ENCODE assay signal across 1 cellular context in genomic region chr16:71289732-71290062, GRCh38.
TF ChIP-seq lines count a peak whose summit lies in the region.

No MANE protein-coding gene starts in this region.

TF ChIP-seq in HepG2, 621 proteins besides CTCF, POLR2A, EP300 and RAD21:
- TF ChIP-seq HNRNPK (IDR thresholded peaks at IDR 0.05; ENCODE audit: low read depth, low read length, poor library complexity, severe bottlenecking) (peak; percentile 94), HMG20B (CRISPR knock-in tag; conservative IDR thresholded peaks at IDR 0.05) (no peak)
